In the genomic region with DNA sequence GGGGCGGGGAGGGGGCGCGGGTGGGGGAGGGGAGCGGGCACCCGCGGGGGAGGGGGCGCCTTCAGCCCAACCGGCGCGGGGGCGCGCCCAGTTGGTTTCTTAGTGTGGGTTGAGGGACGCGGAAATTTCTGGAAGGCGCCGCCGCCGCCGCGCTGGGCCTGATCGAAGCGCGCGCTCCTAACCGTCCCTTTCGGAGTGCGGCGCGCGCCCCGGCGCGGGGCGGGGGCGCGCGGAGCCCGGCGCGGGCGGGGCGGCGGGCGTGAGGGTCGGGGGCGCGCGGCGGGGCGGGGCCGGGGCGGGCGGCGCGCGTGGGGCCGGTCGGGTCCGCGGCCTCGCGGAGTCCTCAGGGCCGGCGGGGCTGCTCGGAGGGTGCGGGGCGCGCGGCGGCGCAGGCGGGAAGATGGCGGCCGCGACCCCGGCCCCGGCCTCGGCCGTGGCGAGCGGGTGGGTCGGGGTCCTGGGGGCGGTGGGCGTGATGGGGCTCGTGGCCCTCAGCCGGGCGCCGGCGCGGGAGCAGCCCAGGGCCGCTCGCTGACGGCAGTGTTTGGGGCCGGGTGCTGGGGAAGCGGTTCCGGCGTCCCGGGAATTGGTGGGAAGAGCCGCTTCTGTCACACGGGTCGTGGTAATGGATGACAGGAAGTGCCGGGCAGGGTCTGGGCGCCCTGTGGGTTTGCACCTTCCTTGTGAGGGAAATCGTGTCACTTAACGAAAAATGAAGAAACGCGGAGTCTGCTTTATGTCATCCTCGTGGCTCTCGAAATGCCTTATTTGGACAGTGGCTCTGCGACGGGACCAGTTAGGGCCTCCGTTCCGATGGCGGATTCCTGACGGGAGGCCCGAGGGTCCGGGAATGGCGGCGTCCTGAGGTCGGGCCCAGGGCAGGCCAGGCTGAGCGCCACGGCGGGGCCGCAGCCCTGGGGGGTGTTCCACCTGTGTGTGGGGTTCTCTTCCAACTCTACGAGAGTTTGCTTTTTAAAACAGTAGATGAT, we compare ENCODE assay signal across 9 cellular contexts. TPM values are rescaled to one million over a fixed set of nuclear protein-coding genes. Genes with fewer than 3 reads are reported as not detected.
DNase-seq lines count a peak whose midpoint lies in the region; ATAC-seq and TF ChIP-seq lines count a peak whose summit lies in the region.
"Had no signal": no experiment of that assay in that cellular context is flagged by ENCODE, and none has a peak within 500 bp of the region (broad histone marks: within the 10 kb centered on the region; RNA-seq: fewer than 3 reads in every experiment).

No MANE protein-coding gene starts in this region.

- H3K27me3 ChIP-seq in BJ (ENCODE audit: control insufficient read depth, insufficient read depth, low read length) (no peaks in the 10 kb centered on the region), mesendoderm (ENCODE audit: insufficient read depth, low read length, poor library complexity) (no peaks in the 10 kb centered on the region)
- no peaks in the 10 kb centered on the region for H3K27me3 ChIP-seq in effector memory CD4-positive, alpha-beta T cell (replicated peaks; ENCODE audit: control insufficient read depth, insufficient read depth, low read length, poor library complexity, severe bottlenecking)

- H2BK5ac ChIP-seq in mesendoderm (ENCODE audit: low read length): peak overlapping the region; percentile 36

- no peaks in the 10 kb centered on the region for H3K27me3 Mint-ChIP-seq in activated CD8-positive, alpha-beta T cell treated with anti-CD3 and anti-CD28 coated beads, Interleukin-2, amount 10 ng/mL, durations not matched to agents 7 days and 5 days (ENCODE audit: low read depth)

- POLR2A ChIA-PET in BJ (lab: Charles Lee): no interaction called here
- POLR2A ChIA-PET in activated CD8-positive, alpha-beta T cell treated with anti-CD3 and anti-CD28 coated beads, Interleukin-2, amount 10 ng/mL, durations not matched to agents 7 days and 5 days (lab: Charles Lee): interaction anchor here (1.0 kb wide), 1 partner anchor 95 kb away, joined by 3 read pairs; no protein-coding TSS in a partner anchor

- H3K36me3 ChIP-seq in BJ (ENCODE audit: control insufficient read depth, insufficient read depth, low read length) (peaks cover 3% of the 10 kb centered on the region; the same call in 1 of the 2 replicates), mesendoderm (ENCODE audit: control insufficient read depth, insufficient read depth, low read length) (no peaks in the 10 kb centered on the region)
- H3K36me3 ChIP-seq in effector memory CD4-positive, alpha-beta T cell (ENCODE audit: control insufficient read depth, insufficient read depth, low read length): no peaks in the 10 kb centered on the region

- H3K36me3 Mint-ChIP-seq in activated CD8-positive, alpha-beta T cell treated with anti-CD3 and anti-CD28 coated beads, Interleukin-2, amount 10 ng/mL, durations not matched to agents 7 days and 5 days (ENCODE audit: low read depth): peaks cover 29% of the 10 kb centered on the region

- WGBS in mesendoderm (ENCODE audit: extremely low coverage, insufficient coverage, low lambda C conversion rate): no CpG with 5 or more reads among the region's 125 CpGs

- H3K4me3 Mint-ChIP-seq in activated CD8-positive, alpha-beta T cell treated with anti-CD3 and anti-CD28 coated beads, Interleukin-2, amount 10 ng/mL, durations not matched to agents 7 days and 5 days: peak overlapping the region; percentile 87

- TF ChIP-seq CTCF in BJ (IDR thresholded peaks at IDR 0.05; ENCODE audit: insufficient read depth, low read depth, low read length): no peak

- no peak overlapping the region for H2AK5ac ChIP-seq in mesendoderm (ENCODE audit: low read length)

- peak overlapping the region; percentile 86 for H3K56ac ChIP-seq in mesendoderm (ENCODE audit: low read length)

- CTCF ChIA-PET in BJ (lab: Yijun Ruan, JAX): no interaction called here
- CTCF ChIA-PET in activated CD8-positive, alpha-beta T cell treated with anti-CD3 and anti-CD28 coated beads, Interleukin-2, amount 10 ng/mL, durations not matched to agents 7 days and 5 days (lab: Charles Lee): no interaction called here

- H3K9ac ChIP-seq in mesendoderm (ENCODE audit: low read length): peak overlapping the region; percentile 78

- peak overlapping the region; percentile 97 for H4K8ac ChIP-seq in mesendoderm (ENCODE audit: low read depth, low read length)

- peak overlapping the region; percentile 94 for H3K27ac Mint-ChIP-seq in activated CD8-positive, alpha-beta T cell treated with anti-CD3 and anti-CD28 coated beads, Interleukin-2, amount 10 ng/mL, durations not matched to agents 7 days and 5 days

- H3K4ac ChIP-seq in mesendoderm (ENCODE audit: low read depth, low read length): peak overlapping the region; percentile 100

- no peaks in the 10 kb centered on the region for H3K9me3 ChIP-seq in effector memory CD4-positive, alpha-beta T cell (ENCODE audit: control insufficient read depth, low read length)

- ATAC-seq in GM19043 (IDR thresholded peaks at IDR 0.05; ENCODE audit: low read depth, unreplicated experiment) (peak; percentile 16), HG03280 (IDR thresholded peaks at IDR 0.05; ENCODE audit: unreplicated experiment) (peak; percentile 31)
- peak; percentile 9 for ATAC-seq in activated CD8-positive, alpha-beta T cell treated with anti-CD3 and anti-CD28 coated beads, Interleukin-2, amount 10 ng/mL, durations not matched to agents 7 days and 5 days

- peak overlapping the region; percentile 100 for H3K18ac ChIP-seq in mesendoderm (ENCODE audit: low read length)

- DNase-seq in BJ (ENCODE audit: low read depth) (no peak), NCI-H748 (lab: John Stamatoyannopoulos, UW; ENCODE audit: unreplicated experiment) (peak; percentile 83), mesendoderm (peak; percentile 86)
- peak; percentile 60 for DNase-seq in activated CD8-positive, alpha-beta T cell treated with anti-CD3 and anti-CD28 coated beads, Interleukin-2, amount 10 ng/mL, durations not matched to agents 7 days and 5 days
- DNase-seq in effector memory CD4-positive, alpha-beta T cell: peak in 2 of 3 donors; percentile 45 to 56
- peak; percentile 56 to 64 for DNase-seq in stimulated activated CD8-positive, alpha-beta memory T cell treated with anti-CD3 and anti-CD28 coated beads, Interleukin-15, amount 100 ng/mL, for 4 hours (ENCODE audit: low read depth in 2 of 2)

- no peak overlapping the region for H2BK15ac ChIP-seq in mesendoderm (replicated peaks; ENCODE audit: low read depth)

- peak overlapping the region; percentile 79 for H3K4me2 ChIP-seq in mesendoderm (ENCODE audit: low read length)

- H3K79me2 ChIP-seq in mesendoderm (ENCODE audit: control insufficient read depth, insufficient read depth, low read length): peaks cover 30% of the 10 kb centered on the region

- H3K4me1 Mint-ChIP-seq in activated CD8-positive, alpha-beta T cell treated with anti-CD3 and anti-CD28 coated beads, Interleukin-2, amount 10 ng/mL, durations not matched to agents 7 days and 5 days (ENCODE audit: low read depth): peaks cover 34% of the 10 kb centered on the region

- no peak overlapping the region for H4K5ac ChIP-seq in mesendoderm (ENCODE audit: low read length)

- H3K4me3 ChIP-seq in BJ (ENCODE audit: low read depth, low read length) (peak overlapping the region; percentile 51), mesendoderm (ENCODE audit: low read length) (peak overlapping the region; percentile 48)
- H3K4me3 ChIP-seq in effector memory CD4-positive, alpha-beta T cell (ENCODE audit: insufficient read depth, low read depth, low read length, poor library complexity, severe bottlenecking): peak overlapping the region; percentile 78

- H3K23ac ChIP-seq in mesendoderm (ENCODE audit: low read length): peak overlapping the region; percentile 81

- peaks cover 11% of the 10 kb centered on the region for H3K79me1 ChIP-seq in mesendoderm (ENCODE audit: low read length)

- H3K9me3 Mint-ChIP-seq in activated CD8-positive, alpha-beta T cell treated with anti-CD3 and anti-CD28 coated beads, Interleukin-2, amount 10 ng/mL, durations not matched to agents 7 days and 5 days (ENCODE audit: insufficient read depth): no peaks in the 10 kb centered on the region

- peak overlapping the region; percentile 98 for H2BK120ac ChIP-seq in mesendoderm (ENCODE audit: low read depth, low read length)

- H3K4me1 ChIP-seq in effector memory CD4-positive, alpha-beta T cell (ENCODE audit: control insufficient read depth, insufficient read depth, low read length, poor library complexity, severe bottlenecking): peaks cover 16% of the 10 kb centered on the region
- peaks cover 11% of the 10 kb centered on the region for H3K4me1 ChIP-seq in mesendoderm (ENCODE audit: control insufficient read depth, low read depth, low read length)

- H3K27ac ChIP-seq in effector memory CD4-positive, alpha-beta T cell (ENCODE audit: insufficient read depth, low read length, poor library complexity, severe bottlenecking): peak overlapping the region; percentile 76
- peak overlapping the region; percentile 97 for H3K27ac ChIP-seq in mesendoderm (ENCODE audit: low read depth, low read length)

RNA-seq across cellular contexts. Expression of gene PKNOX1, which starts 0.8 kb away (rescaled TPM):
- polyA plus RNA-seq in BJ (2011; rRNA removed): 38.9 and 45.8 TPM in 2 replicates
- polyA minus RNA-seq in BJ (2011; rRNA and poly(A)+ RNA removed): 15.5 and 15.6 TPM in 2 replicates
- total RNA-seq in activated CD8-positive, alpha-beta T cell treated with anti-CD3 and anti-CD28 coated beads, Interleukin-2, amount 10 ng/mL, durations not matched to agents 7 days and 5 days: 10 to 100 TPM; 23.9 to 25.3 TPM
- 9.7 TPM for polyA plus RNA-seq in mesendoderm (2013, experiment 1 of 2)
- 9.7 TPM for polyA plus RNA-seq in mesendoderm (2013, experiment 2 of 2)

RNA-seq across cellular contexts. Expression of gene ERVH48-1, which starts 49.7 kb away (rescaled TPM):
- not detected in 2 replicates for polyA plus RNA-seq in BJ (2011; rRNA removed)
- polyA minus RNA-seq in BJ (2011; rRNA and poly(A)+ RNA removed): not detected in 2 replicates
- under 1 TPM in 1 of 2 experiments, not detected in 1; 0.13 TPM for total RNA-seq in activated CD8-positive, alpha-beta T cell treated with anti-CD3 and anti-CD28 coated beads, Interleukin-2, amount 10 ng/mL, durations not matched to agents 7 days and 5 days
- 14.7 TPM for polyA plus RNA-seq in mesendoderm (2013, experiment 1 of 2)
- 14.6 TPM for polyA plus RNA-seq in mesendoderm (2013, experiment 2 of 2)
- total RNA-seq: activated CD8-positive, alpha-beta memory T cell treated with anti-CD3 and anti-CD28 coated beads for 36 hours had no signal
